ENCODE assay signal across 9 cellular contexts in genomic region chr17:40598928-40599627, GRCh38. TPM values are rescaled to one million over a fixed set of nuclear protein-coding genes. Genes with fewer than 3 reads are reported as not detected.
DNase-seq lines count a peak whose midpoint lies in the region; ATAC-seq and TF ChIP-seq lines count a peak whose summit lies in the region.
"Had no signal": no experiment of that assay in that cellular context is flagged by ENCODE, and none has a peak within 500 bp of the region (broad histone marks: within the 10 kb centered on the region; RNA-seq: fewer than 3 reads in every experiment).

No MANE protein-coding gene starts in this region.

- H3F3A ChIP-seq in OCI-LY1 (ENCODE audit: insufficient read depth, low read length) = no peaks in the 10 kb centered on the region

- H3K4me3 ChIP-seq in GM12864 (ENCODE audit: low read depth, low read length) (no peak overlapping the region), OCI-LY1 (ENCODE audit: low read depth, low read length, poor library complexity, severe bottlenecking) (peak overlapping the region; percentile 5)

- H3K27me3 ChIP-seq in OCI-LY1 (ENCODE audit: insufficient read depth, low read length) = no peaks in the 10 kb centered on the region

- ATAC-seq in HG02588 (IDR thresholded peaks at IDR 0.05; ENCODE audit: unreplicated experiment) = peak; percentile 57
- ATAC-seq in omental fat pad (ENCODE audit: low FRiP score) = peak; percentile 59

- no peak overlapping the region; the same call in 1 of the 2 replicates for H3K9ac ChIP-seq in OCI-LY1 (ENCODE audit: low read length)

- peak overlapping the region; percentile 38 for H3K4me2 ChIP-seq in OCI-LY1 (ENCODE audit: low read length)

- no peak overlapping the region for H3K4me3 Mint-ChIP-seq in HFFc6
- H3K4me3 Mint-ChIP-seq: brain had no signal

- TF ChIP-seq CTCF in GM12864 (IDR thresholded peaks at IDR 0.05; ENCODE audit: low read depth, low read length, missing control alignments) (no peak), OCI-LY1 (IDR thresholded peaks at IDR 0.05; ENCODE audit: low read length) (no peak), omental fat pad (IDR thresholded peaks at IDR 0.05) (no peak), HFFc6 (IDR thresholded peaks at IDR 0.05) (no peak)

- H3K36me3 ChIP-seq in OCI-LY1 (ENCODE audit: insufficient read depth, low read length) = no peaks in the 10 kb centered on the region; the same call in 1 of the 2 replicates

- no peaks in the 10 kb centered on the region for H3K9me3 ChIP-seq in OCI-LY1 (ENCODE audit: low read length)

- H3K9me3 Mint-ChIP-seq in HFFc6 = no peaks in the 10 kb centered on the region
- H3K9me3 Mint-ChIP-seq: brain had no signal

- peak overlapping the region; percentile 53; the same call in 1 of the 2 replicates for H2AFZ ChIP-seq in OCI-LY1 (ENCODE audit: low read length)

- no peaks in the 10 kb centered on the region for H4K20me1 ChIP-seq in OCI-LY1 (ENCODE audit: insufficient read depth, low read length)

- no peaks in the 10 kb centered on the region for H3K79me2 ChIP-seq in OCI-LY1 (ENCODE audit: insufficient read depth, low read length)

- H3K27me3 Mint-ChIP-seq in HFFc6 (ENCODE audit: insufficient read depth) = peaks cover 31% of the 10 kb centered on the region

- DNase-seq in GM12864 (ENCODE audit: low read depth) (peak; percentile 92), astrocyte of the hippocampus (ENCODE audit: low read depth, low spot score) (peak; percentile 21), omental fat pad (ENCODE audit: low spot score) (no peak), OCI-M2 (lab: John Stamatoyannopoulos, UW; ENCODE audit: unreplicated experiment) (no peak), NCI-H1105 treated with DMSO at 0.1 percent for 48 hours (lab: John Stamatoyannopoulos, UW) (no peak), HFFc6 (no peak)

- H3K9me2 ChIP-seq in OCI-LY1 (ENCODE audit: low read depth, low read length) = no peaks in the 10 kb centered on the region

- H3K36me3 Mint-ChIP-seq in HFFc6 (ENCODE audit: low read depth) = peaks cover 5% of the 10 kb centered on the region; the same call in 1 of the 2 replicates
- H3K36me3 Mint-ChIP-seq: brain had no signal

- H3K4me1 Mint-ChIP-seq in HFFc6 (ENCODE audit: low read depth) = peaks cover 7% of the 10 kb centered on the region; the same call in 1 of the 2 replicates
- H3K4me1 Mint-ChIP-seq: brain had no signal

- peak overlapping the region; percentile 67 for H3K27ac ChIP-seq in OCI-LY1 (ENCODE audit: low read depth, low read length, poor library complexity, severe bottlenecking)

- peaks cover 36% of the 10 kb centered on the region for H3K4me1 ChIP-seq in OCI-LY1 (ENCODE audit: insufficient read depth, low read length, severe bottlenecking)

- H3K27ac Mint-ChIP-seq in HFFc6 = no peak overlapping the region

RNA-seq across cellular contexts. Expression of gene CCR7, which starts 33.8 kb away (rescaled TPM):
- total RNA-seq in omental fat pad = 1 to 10 TPM in 1 of 4 donors, under 1 TPM in 1, not detected in 2; 0.37 to 1.9 TPM
- total RNA-seq in HFFc6 (2021; fragmentation: NEBNext Ultra II Directional; extraction: Animal tissue kit (Norgen Biotek cat#: 25700)) = not detected

RNA-seq across cellular contexts. Expression of gene SMARCE1, which starts 48.5 kb away (rescaled TPM):
- 10 to 100 TPM; 66.5 to 88.3 (median 76.0) TPM for total RNA-seq in omental fat pad
- 100 to 1,000 TPM; 114 to 148 (median 139) TPM for total RNA-seq in HFFc6 (2021; fragmentation: NEBNext Ultra II Directional; extraction: Animal tissue kit (Norgen Biotek cat#: 25700))

Comparison
In these comparisons a context has a peak if more than half of its experiments do, and no peak if none do; other contexts are left out.
1. DNase-seq: peak in GM12864 (single experiment) and astrocyte of the hippocampus (single experiment); none in omental fat pad (single experiment), OCI-M2 (single experiment), NCI-H1105 treated with DMSO at 0.1 percent for 48 hours (single experiment) and HFFc6 (single experiment).